1 cellular context compared by ENCODE assay signal in the genomic region with DNA sequence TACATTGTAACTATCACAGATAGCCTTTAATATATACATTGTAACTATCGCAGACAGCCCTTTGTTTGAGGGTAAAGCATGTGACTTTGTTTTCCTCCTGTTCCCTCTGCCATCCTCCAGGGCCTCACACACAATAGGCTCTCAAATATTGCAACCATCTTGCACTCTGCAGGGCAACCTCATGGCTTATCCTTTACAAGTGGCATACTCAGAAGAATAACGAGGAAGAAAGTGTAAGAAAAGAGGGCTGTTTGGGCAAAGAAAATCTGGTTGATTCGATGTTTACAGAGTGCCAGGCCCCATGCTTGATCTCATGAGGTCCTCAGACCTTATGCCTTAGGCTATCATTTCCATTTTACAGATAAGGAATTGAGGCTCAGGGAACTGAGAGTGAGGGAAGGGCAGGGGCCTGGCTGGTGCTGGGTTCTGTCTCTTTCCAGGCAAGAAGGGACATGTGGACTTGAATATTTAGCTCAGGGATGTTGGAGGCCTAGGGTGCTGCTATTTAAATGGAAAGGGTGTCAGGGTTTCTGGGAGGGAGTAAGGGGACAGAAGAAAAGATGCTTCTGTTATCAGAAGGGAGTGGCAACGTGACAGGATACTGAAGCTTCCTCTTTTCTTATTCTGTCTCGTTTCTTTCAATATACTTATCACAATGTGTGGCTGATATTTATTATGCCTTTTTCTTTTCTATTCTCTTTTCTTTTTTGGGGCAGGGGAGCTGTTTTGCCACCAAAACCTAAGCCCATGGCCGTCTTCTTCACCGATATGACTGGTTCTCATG.
TF ChIP-seq lines count a peak whose summit lies in the region.

No MANE protein-coding gene starts in this region.

TF ChIP-seq in GM12878, 131 proteins besides CTCF, POLR2A, EP300 and RAD21 (continued from another document):
- TF ChIP-seq, protein P1, sequence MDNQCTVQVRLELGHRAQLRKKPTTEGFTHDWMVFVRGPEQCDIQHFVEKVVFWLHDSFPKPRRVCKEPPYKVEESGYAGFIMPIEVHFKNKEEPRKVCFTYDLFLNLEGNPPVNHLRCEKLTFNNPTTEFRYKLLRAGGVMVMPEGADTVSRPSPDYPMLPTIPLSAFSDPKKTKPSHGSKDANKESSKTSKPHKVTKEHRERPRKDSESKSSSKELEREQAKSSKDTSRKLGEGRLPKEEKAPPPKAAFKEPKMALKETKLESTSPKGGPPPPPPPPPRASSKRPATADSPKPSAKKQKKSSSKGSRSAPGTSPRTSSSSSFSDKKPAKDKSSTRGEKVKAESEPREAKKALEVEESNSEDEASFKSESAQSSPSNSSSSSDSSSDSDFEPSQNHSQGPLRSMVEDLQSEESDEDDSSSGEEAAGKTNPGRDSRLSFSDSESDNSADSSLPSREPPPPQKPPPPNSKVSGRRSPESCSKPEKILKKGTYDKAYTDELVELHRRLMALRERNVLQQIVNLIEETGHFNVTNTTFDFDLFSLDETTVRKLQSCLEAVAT (IDR thresholded peaks at IDR 0.05): no peak
- TF ChIP-seq ETV6 (conservative IDR thresholded peaks at IDR 0.05 in 1 of 2, IDR thresholded peaks at IDR 0.05 in 1 of 2; ENCODE audit: borderline replicate concordance in 1 of 2, low read depth in 1 of 2): no peak
- no peak for TF ChIP-seq HDGF (IDR thresholded peaks at IDR 0.05)
- TF ChIP-seq JUNB (IDR thresholded peaks at IDR 0.05): no peak
TF ChIP-seq in GM12878: peak in this region for 0.
